ENCODE assay signal across 16 cellular contexts in genomic region chr7:131293018-131293417, GRCh38. TPM values are rescaled to one million over a fixed set of nuclear protein-coding genes. Genes with fewer than 3 reads are reported as not detected.
DNase-seq lines count a peak whose midpoint lies in the region; ATAC-seq and TF ChIP-seq lines count a peak whose summit lies in the region.
"Had no signal": no experiment of that assay in that cellular context is flagged by ENCODE, and none has a peak within 500 bp of the region (broad histone marks: within the 10 kb centered on the region; RNA-seq: fewer than 3 reads in every experiment).

No MANE protein-coding gene starts in this region.

- H3K9me3 ChIP-seq in BE2C: no peaks in the 10 kb centered on the region
- H3K9me3 ChIP-seq in spleen: peaks cover 0 to 2% (median under 1%) of the 10 kb centered on the region in 8 donors
- H3K9me3 ChIP-seq in testis: no peaks in the 10 kb centered on the region
- H3K9me3 ChIP-seq: adrenal gland, esophagus squamous epithelium had no signal

- H3K36me3 ChIP-seq in BE2C: no peaks in the 10 kb centered on the region
- H3K36me3 ChIP-seq in spleen: no peaks in the 10 kb centered on the region
- no peaks in the 10 kb centered on the region for H3K36me3 ChIP-seq in testis (ENCODE audit: low read depth, missing control alignments)
- H3K36me3 ChIP-seq: adrenal gland, esophagus squamous epithelium had no signal

- H3K4me3 ChIP-seq in fibroblast of mammary gland (ENCODE audit: control insufficient read depth, low read depth, low read length) (no peak overlapping the region), BE2C (ENCODE audit: low read depth, low read length) (no peak overlapping the region), spleen (no peak overlapping the region), testis (no peak overlapping the region)
- H3K4me3 ChIP-seq: adrenal gland, esophagus squamous epithelium, GM12878 had no signal

- intact Hi-C loops in spleen (cut with DNase I; ENCODE audit: low total_unique reads): no loop called here
- intact Hi-C loops in testis (cut with DNase I; ENCODE audit: low total_unique reads): no loop called here

- CTCF ChIA-PET in RWPE1 (lab: Yijun Ruan, JAX): no interaction called here

- TF ChIP-seq CTCF in RWPE1 (conservative IDR thresholded peaks at IDR 0.05; ENCODE audit: low read depth): no peak
- no peak for TF ChIP-seq CTCF in fibroblast of mammary gland (conservative IDR thresholded peaks at IDR 0.05; ENCODE audit: control insufficient read depth, insufficient read depth, low read depth, low read length)
- no peak for TF ChIP-seq CTCF in BE2C (IDR thresholded peaks at IDR 0.05; ENCODE audit: low read depth, low read length)
- TF ChIP-seq CTCF in spleen (IDR thresholded peaks at IDR 0.05 in 8 of 11, conservative IDR thresholded peaks at IDR 0.05 in 3 of 11): no peak
- TF ChIP-seq CTCF in testis (IDR thresholded peaks at IDR 0.05): no peak

- POLR2A ChIA-PET in RWPE1 (lab: Yijun Ruan, JAX; ENCODE audit: low non-redundant PET): no interaction called here

- no peak for ATAC-seq in HG03378 (IDR thresholded peaks at IDR 0.05; ENCODE audit: unreplicated experiment)
- ATAC-seq: GM12878 had no signal

- no peak for TF ChIP-seq POLR2A in spleen (IDR thresholded peaks at IDR 0.05)
- TF ChIP-seq POLR2A in testis (IDR thresholded peaks at IDR 0.05): no peak

- H3K4me1 ChIP-seq in BE2C (peaks cover 6% of the 10 kb centered on the region), spleen (no peaks in the 10 kb centered on the region), testis (peaks cover 10% of the 10 kb centered on the region)
- H3K4me1 ChIP-seq: esophagus squamous epithelium had no signal

- DNase-seq in EH (ENCODE audit: low read depth) (peak; percentile 56), RWPE1 (ENCODE audit: low spot score) (peak; percentile 4), fibroblast of mammary gland (ENCODE audit: low read depth) (peak; percentile 89), non-pigmented ciliary epithelial cell (ENCODE audit: low read depth) (peak; percentile 23), BE2C (no peak), spleen (no peak), testis (no peak)
- DNase-seq: adrenal gland, esophagus squamous epithelium, NCI-H748 treated with DMSO at 0.1 percent for 48 hours, occipital lobe, SHP77 treated with DMSO at 0.1 percent for 48 hours, T1000 had no signal

- H3K27ac ChIP-seq in RWPE1: no peak overlapping the region
- H3K27ac ChIP-seq in spleen: no peak overlapping the region
- no peak overlapping the region for H3K27ac ChIP-seq in testis
- H3K27ac ChIP-seq: adrenal gland, C4-2B, esophagus squamous epithelium had no signal

- H3K27me3 ChIP-seq in BE2C: no peaks in the 10 kb centered on the region; the same call in 1 of the 2 replicates
- no peaks in the 10 kb centered on the region for H3K27me3 ChIP-seq in spleen (replicated peaks in 1 of 7)
- no peaks in the 10 kb centered on the region for H3K27me3 ChIP-seq in testis
- H3K27me3 ChIP-seq: adrenal gland, esophagus squamous epithelium had no signal

- WGBS in spleen, 5 donors: 90 to 100% (median 94%) methylated on average over 1 of the region's 1 CpG
- WGBS in testis, 2 donors: 71 to 92% methylated on average over 1 of the region's 1 CpG

RNA-seq across cellular contexts. Expression of gene MKLN1, which starts 34.7 kb away (rescaled TPM):
- 11.1 TPM for polyA plus RNA-seq in BE2C (2012; ENCODE audit: insufficient read depth, insufficient read length, low read depth)
- 10 to 100 TPM; 47.6 to 87.4 (median 77.6) TPM for total RNA-seq in spleen
- polyA plus RNA-seq in spleen: 1 to 10 TPM; 7.1 to 9.2 (median 8.2) TPM
- total RNA-seq in testis: 10 to 100 TPM; 82.4 to 87.9 TPM
- 42.1 TPM for polyA plus RNA-seq in testis (ENCODE audit: insufficient read depth, low read depth, low replicate concordance)

Comparison
In these comparisons a context has a peak if more than half of its experiments do, and no peak if none do; other contexts are left out.
1. DNase-seq: peak in EH (single experiment), RWPE1 (single experiment), fibroblast of mammary gland (single experiment) and non-pigmented ciliary epithelial cell (single experiment); none in BE2C (single experiment), spleen (single experiment) and testis (single experiment).